In the genomic region with DNA sequence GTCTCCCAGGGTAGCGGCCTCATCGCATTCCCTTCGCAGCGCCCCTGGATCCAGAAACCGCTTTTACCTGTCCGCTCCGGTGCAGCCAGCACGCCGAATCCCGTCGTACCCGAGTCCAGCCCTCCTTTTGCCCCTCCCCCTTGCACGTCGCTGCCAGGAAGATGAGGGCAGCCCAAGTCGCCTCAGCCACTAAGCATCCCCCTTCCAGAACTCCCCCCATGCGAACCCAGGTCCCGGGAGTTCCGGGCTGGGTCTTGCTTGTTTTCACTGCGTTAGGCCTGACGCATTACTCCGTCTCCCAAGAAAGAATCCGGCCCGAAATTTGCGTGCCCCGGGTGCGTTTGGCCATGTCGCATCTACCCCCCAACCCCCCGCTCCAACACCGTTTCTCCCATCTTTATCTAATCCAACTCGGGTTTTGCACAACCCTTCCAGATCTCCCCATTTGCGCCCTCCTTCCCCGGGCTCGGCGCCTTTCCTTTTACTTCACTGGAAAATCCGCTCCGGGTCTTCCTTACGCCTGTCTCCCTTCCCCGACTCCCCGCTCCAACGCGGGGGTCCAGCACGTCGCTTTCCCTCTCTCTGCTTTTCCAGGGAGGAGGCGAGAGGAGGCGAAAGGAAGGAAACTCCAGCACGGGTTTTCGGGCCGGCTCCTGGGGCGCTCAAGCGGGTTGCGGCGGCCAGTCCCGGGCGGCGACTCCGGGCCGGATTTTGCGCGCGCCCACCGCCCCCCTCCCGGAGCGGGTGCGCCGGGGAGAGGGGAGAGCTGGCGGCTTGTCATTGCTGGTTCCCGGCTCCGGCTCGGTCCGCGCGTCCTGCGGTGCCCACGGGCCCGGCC, we compare ENCODE assay signal across 8 cellular contexts.
A peak's percentile ranks its signal among the peaks of the same experiment; 100 is the strongest.
DNase-seq lines count a peak whose midpoint lies in the region; ATAC-seq and TF ChIP-seq lines count a peak whose summit lies in the region.
"Not testable (repeated sequence)": the region's sequence is repeated elsewhere in the genome, so short reads cannot be mapped to it uniquely, and the experiment has no call there.

No MANE protein-coding gene starts in this region.

- TF ChIP-seq POLR2A in vagina (IDR thresholded peaks at IDR 0.05) = peak in 1 of 2 donors; percentile 59

- ATAC-seq in sciatic nerve = peak; percentile 89

- peak overlapping the region; percentile 99 for H3K4me3 ChIP-seq in coronary artery
- peak overlapping the region; percentile 76 to 83 for H3K4me3 ChIP-seq in vagina

- peak overlapping the region; percentile 23 to 78 for H3K27ac ChIP-seq in coronary artery
- peak overlapping the region; percentile 45 for H3K27ac ChIP-seq in vagina

- peaks cover 48% of the 10 kb centered on the region for H3K4me1 ChIP-seq in vagina

- not testable (repeated sequence) for H3K27me3 ChIP-seq in vagina

- H3K9me3 ChIP-seq in vagina = not testable (repeated sequence)

- intact Hi-C loops in sciatic nerve (cut with DNase I); vagina (cut with DNase I): not testable (repeated sequence)

- 0 out of 2 replicates have a peak, but pooled peaks have one; percentile 13 for TF ChIP-seq EP300 in Ishikawa (IDR thresholded peaks at IDR 0.05; ENCODE audit: borderline replicate concordance)

- not testable (repeated sequence) for TF ChIP-seq RAD21 in Ishikawa (IDR thresholded peaks at IDR 0.05; ENCODE audit: low read depth)

- DNase-seq in GM13976 (ENCODE audit: low spot score) (peak; percentile 74), NOMO-1 (lab: John Stamatoyannopoulos, UW; ENCODE audit: unreplicated experiment in 2 of 2) (peak; percentile 66 to 77), coronary artery (ENCODE audit: low spot score) (peak; percentile 86), inferior parietal cortex (ENCODE audit: extremely low spot score) (peak; percentile 89), sciatic nerve (ENCODE audit: low spot score) (peak; percentile 91), vagina (ENCODE audit: extremely low spot score in 2 of 2) (peak in 1 of 2 donors; percentile 95)
- DNase-seq in activated CD4-positive, alpha-beta T cell treated with anti-CD3 and anti-CD28 coated beads, Interleukin-2, amount 50 U/mL, for 48 hours = peak; percentile 69 to 79

- not testable (repeated sequence) for H3K36me3 ChIP-seq in vagina

- not testable (repeated sequence) for TF ChIP-seq CTCF in GM13976 (IDR thresholded peaks at IDR 0.05; ENCODE audit: borderline replicate concordance, control extremely low read depth, extremely low read depth, insufficient read depth, missing control alignments); coronary artery (IDR thresholded peaks at IDR 0.05); vagina (IDR thresholded peaks at IDR 0.05)

- in situ Hi-C loops in GM13976 (cut with MboI; ENCODE audit: low sequenced_read_pairs, unreplicated experiment) = loop anchor here (25.0 kb wide), 1 partner anchor 596 kb away; the partner anchor contains the start of gene NSRP1

TF ChIP-seq in Ishikawa, 13 proteins besides CTCF, POLR2A, EP300 and RAD21:
- TF ChIP-seq EGR1 (IDR thresholded peaks at IDR 0.05) = peak; percentile 28; the same call in 1 of the 2 replicates
- TF ChIP-seq ZBTB7A (IDR thresholded peaks at IDR 0.05; ENCODE audit: low read depth) = peak; percentile 90; the same call in 1 of the 2 replicates
- TF ChIP-seq TEAD4 (IDR thresholded peaks at IDR 0.05) = 0 out of 2 replicates have a peak, but pooled peaks have one; percentile 15
- peak; percentile 68; the same call in 1 of the 2 replicates for TF ChIP-seq TCF12 (IDR thresholded peaks at IDR 0.05; ENCODE audit: low read depth)
- peak; percentile 82 for TF ChIP-seq TAF1 (IDR thresholded peaks at IDR 0.05; ENCODE audit: low read depth)
- peak; percentile 29; the same call in 1 of the 2 replicates for TF ChIP-seq FOXM1 (IDR thresholded peaks at IDR 0.05; ENCODE audit: borderline replicate concordance, low read depth)
- TF ChIP-seq, protein P1, sequence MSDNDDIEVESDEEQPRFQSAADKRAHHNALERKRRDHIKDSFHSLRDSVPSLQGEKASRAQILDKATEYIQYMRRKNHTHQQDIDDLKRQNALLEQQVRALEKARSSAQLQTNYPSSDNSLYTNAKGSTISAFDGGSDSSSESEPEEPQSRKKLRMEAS (IDR thresholded peaks at IDR 0.05) = peak; percentile 7; the same call in 1 of the 2 replicates
- peak; percentile 70 for TF ChIP-seq YY1 (IDR thresholded peaks at IDR 0.05; ENCODE audit: low read depth)
